In genomic region chr10:113631680-113632079, GRCh38 we compare ENCODE assay signal across 16 cellular contexts. TPM values are rescaled to one million over a fixed set of nuclear protein-coding genes. Genes with fewer than 3 reads are reported as not detected.
A peak's percentile ranks its signal among the peaks of the same experiment; 100 is the strongest.
DNase-seq lines count a peak whose midpoint lies in the region; ATAC-seq and TF ChIP-seq lines count a peak whose summit lies in the region.
"Had no signal": no experiment of that assay in that cellular context is flagged by ENCODE, and none has a peak within 500 bp of the region (broad histone marks: within the 10 kb centered on the region; RNA-seq: fewer than 3 reads in every experiment).

No MANE protein-coding gene starts in this region.

- WGBS in upper lobe of left lung, 2 donors: 58 to 63% methylated on average over 5 of the region's 5 CpGs

- no peaks in the 10 kb centered on the region for H3K4me1 ChIP-seq in upper lobe of left lung
- H3K4me1 ChIP-seq: BLaER1 treated with 17β-estradiol and CSF1 and Interleukin-3, amounts not matched to agents 10 nM and 100 nM had no signal

- peaks cover 0 to 5% (median 2%) of the 10 kb centered on the region in 4 donors for H3K9me3 ChIP-seq in upper lobe of left lung

- H3K36me3 Mint-ChIP-seq in WTC11 (peaks cover 8% of the 10 kb centered on the region), mesothelial cell of epicardium (no peaks in the 10 kb centered on the region)

- DNase-seq in DMS79 treated with DMSO at 0.1 percent for 48 hours (lab: John Stamatoyannopoulos, UW) (peak; percentile 9), DMS79 (lab: John Stamatoyannopoulos, UW) (no peak), WTC11 (ENCODE audit: low spot score) (no peak), mesothelial cell of epicardium (ENCODE audit: low spot score in 2 of 2, unreplicated experiment in 2 of 2) (no peak), retina (peak; percentile 50), NCI-H2227 (lab: John Stamatoyannopoulos, UW; ENCODE audit: unreplicated experiment) (no peak), upper lobe of left lung (no peak)
- DNase-seq: NCI-H1092 treated with DMSO at 0.1 percent for 48 hours, NCI-H1694 treated with DMSO at 0.1 percent for 48 hours, NCI-H524, SHP77 had no signal

- TF ChIP-seq CTCF in WTC11 (IDR thresholded peaks at IDR 0.05) (no peak), mesothelial cell of epicardium (IDR thresholded peaks at IDR 0.05; ENCODE audit: unreplicated experiment) (no peak), upper lobe of left lung (IDR thresholded peaks at IDR 0.05) (no peak)

- no peak for TF ChIP-seq EP300 in upper lobe of left lung (IDR thresholded peaks at IDR 0.05)

- H3K27me3 Mint-ChIP-seq in WTC11 (ENCODE audit: low read depth): no peaks in the 10 kb centered on the region; the same call in none of the 2 replicates
- H3K27me3 Mint-ChIP-seq in mesothelial cell of epicardium (ENCODE audit: low read depth): peaks cover 15% of the 10 kb centered on the region

- H3K36me3 ChIP-seq in upper lobe of left lung: no peaks in the 10 kb centered on the region
- H3K36me3 ChIP-seq: BLaER1 treated with 17β-estradiol and CSF1 and Interleukin-3, amounts not matched to agents 10 nM and 100 nM had no signal

- H3K4me1 Mint-ChIP-seq in WTC11 (peaks cover 19% of the 10 kb centered on the region), mesothelial cell of epicardium (peaks cover 14% of the 10 kb centered on the region)

- H3K9me3 Mint-ChIP-seq in WTC11: peaks cover 19% of the 10 kb centered on the region
- peaks cover 5% of the 10 kb centered on the region for H3K9me3 Mint-ChIP-seq in mesothelial cell of epicardium

- no peak for TF ChIP-seq POLR2A in upper lobe of left lung (IDR thresholded peaks at IDR 0.05)

- H3K27me3 ChIP-seq in upper lobe of left lung: no peaks in the 10 kb centered on the region
- H3K27me3 ChIP-seq: BLaER1 treated with 17β-estradiol and CSF1 and Interleukin-3, amounts not matched to agents 10 nM and 100 nM had no signal

- H3K27ac Mint-ChIP-seq in WTC11 (no peak overlapping the region), mesothelial cell of epicardium (peak overlapping the region; percentile 55)

- ATAC-seq in WTC11 (peak; percentile 65), GM19395 (IDR thresholded peaks at IDR 0.05; ENCODE audit: unreplicated experiment) (no peak), upper lobe of left lung (ENCODE audit: low FRiP score in 2 of 2) (no peak)

- CTCF ChIA-PET in WTC11 (lab: Charles Lee): interaction anchor here (1.2 kb wide), 1 partner anchor 48 kb away, joined by 4 read pairs; the partner anchor contains the start of gene CASP7

- POLR2A ChIA-PET in WTC11 (lab: Charles Lee): no interaction called here

- no peak overlapping the region for H3K4me3 ChIP-seq in upper lobe of left lung
- H3K4me3 ChIP-seq: BLaER1 treated with 17β-estradiol and CSF1 and Interleukin-3, amounts not matched to agents 10 nM and 100 nM had no signal

- H3K27ac ChIP-seq in upper lobe of left lung: no peak overlapping the region
- H3K27ac ChIP-seq: 22Rv1; BLaER1 treated with 17β-estradiol and CSF1 and Interleukin-3, amounts not matched to agents 10 nM and 100 nM; KMS-11 had no signal

- H3K4me3 Mint-ChIP-seq in WTC11 (no peak overlapping the region), mesothelial cell of epicardium (no peak overlapping the region)

TF ChIP-seq in WTC11, 78 proteins besides CTCF, POLR2A, EP300 and RAD21:
- no peak for TF ChIP-seq GABPB1 (CRISPR knock-in tag; IDR thresholded peaks at IDR 0.05)
- TF ChIP-seq ATF6 (CRISPR knock-in tag; IDR thresholded peaks at IDR 0.05): no peak

RNA-seq across cellular contexts. Expression of gene NRAP, which starts 32.2 kb away (rescaled TPM):
- total RNA-seq in WTC11 (2021) (not detected in 3 replicates), mesothelial cell of epicardium (not detected in 3 replicates), upper lobe of left lung (under 1 TPM in 1 of 6 donors, not detected in 5; 0.11 TPM)
- total RNA-seq: MCF 10A had no signal

RNA-seq across cellular contexts. Expression of gene CASP7, which starts 48.0 kb away (rescaled TPM):
- total RNA-seq in WTC11 (2021) (4.7 to 6.0 TPM (median 4.7 TPM) in 3 replicates), mesothelial cell of epicardium (11.8 to 13.3 TPM (median 11.9 TPM) in 3 replicates), upper lobe of left lung (10 to 100 TPM; 17.4 to 35.1 (median 29.6) TPM)

Comparison
In these comparisons a context has a peak if more than half of its experiments do, and no peak if none do; other contexts are left out.
1. DNase-seq: peak in DMS79 treated with DMSO at 0.1 percent for 48 hours (single experiment) and retina (single experiment); none in DMS79 (single experiment), WTC11 (single experiment), mesothelial cell of epicardium (0 of 2), NCI-H2227 (single experiment) and upper lobe of left lung (0 of 2).